1 cellular context compared by ENCODE assay signal in the genomic region with DNA sequence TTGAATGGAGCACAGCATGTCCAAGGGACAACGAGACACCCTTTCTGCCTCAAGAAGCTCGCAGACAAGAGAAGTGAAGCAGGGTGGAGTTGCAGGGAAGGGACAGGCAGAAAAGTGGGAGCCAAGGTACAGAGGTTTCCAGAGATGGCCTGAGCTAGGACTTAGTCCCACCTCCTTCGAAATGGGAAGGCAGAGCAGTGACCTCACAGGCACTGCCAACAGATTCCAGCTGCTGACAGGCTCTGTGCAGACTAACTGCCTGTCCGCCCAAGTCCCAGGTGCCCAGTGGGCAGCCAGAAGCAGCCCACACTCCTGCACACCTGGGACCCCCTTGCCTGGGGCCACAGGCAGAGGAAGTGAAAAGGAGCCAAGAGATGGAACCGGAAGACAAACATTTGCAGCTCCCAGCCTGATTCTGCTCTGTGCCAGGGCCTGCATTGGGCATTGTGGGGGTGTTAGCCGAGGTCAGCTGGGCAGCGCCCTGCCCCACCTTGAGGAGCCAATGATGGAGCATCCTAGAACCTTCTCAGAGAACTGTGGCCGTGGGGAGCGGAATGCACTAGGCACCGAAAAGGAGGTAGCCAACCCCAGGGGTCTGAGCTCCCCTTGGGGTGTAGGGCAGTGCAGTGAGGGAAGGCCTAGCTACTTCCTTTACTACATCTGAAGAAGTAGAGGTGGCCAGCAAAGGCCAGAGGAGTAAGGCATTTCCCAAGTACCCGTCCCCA.
TF ChIP-seq lines count a peak whose summit lies in the region.

No MANE protein-coding gene starts in this region.

TF ChIP-seq in K562, 482 proteins besides CTCF, POLR2A, EP300 and RAD21:
- TF ChIP-seq CREM (IDR thresholded peaks at IDR 0.05; ENCODE audit: low read depth) (no peak), NR2C2 (CRISPR knock-in tag; IDR thresholded peaks at IDR 0.05) (no peak), NR2C2 (tag; IDR thresholded peaks at IDR 0.05) (no peak), ZBTB17 (CRISPR knock-in tag; IDR thresholded peaks at IDR 0.05) (no peak), ERF (CRISPR knock-in tag; IDR thresholded peaks at IDR 0.05) (no peak), HDGF (IDR thresholded peaks at IDR 0.05) (no peak), SIRT6 (IDR thresholded peaks at IDR 0.05; ENCODE audit: low read depth, low read length) (no peak), ZFP1 (CRISPR knock-in tag; IDR thresholded peaks at IDR 0.05) (no peak)
- TF ChIP-seq, protein P1, sequence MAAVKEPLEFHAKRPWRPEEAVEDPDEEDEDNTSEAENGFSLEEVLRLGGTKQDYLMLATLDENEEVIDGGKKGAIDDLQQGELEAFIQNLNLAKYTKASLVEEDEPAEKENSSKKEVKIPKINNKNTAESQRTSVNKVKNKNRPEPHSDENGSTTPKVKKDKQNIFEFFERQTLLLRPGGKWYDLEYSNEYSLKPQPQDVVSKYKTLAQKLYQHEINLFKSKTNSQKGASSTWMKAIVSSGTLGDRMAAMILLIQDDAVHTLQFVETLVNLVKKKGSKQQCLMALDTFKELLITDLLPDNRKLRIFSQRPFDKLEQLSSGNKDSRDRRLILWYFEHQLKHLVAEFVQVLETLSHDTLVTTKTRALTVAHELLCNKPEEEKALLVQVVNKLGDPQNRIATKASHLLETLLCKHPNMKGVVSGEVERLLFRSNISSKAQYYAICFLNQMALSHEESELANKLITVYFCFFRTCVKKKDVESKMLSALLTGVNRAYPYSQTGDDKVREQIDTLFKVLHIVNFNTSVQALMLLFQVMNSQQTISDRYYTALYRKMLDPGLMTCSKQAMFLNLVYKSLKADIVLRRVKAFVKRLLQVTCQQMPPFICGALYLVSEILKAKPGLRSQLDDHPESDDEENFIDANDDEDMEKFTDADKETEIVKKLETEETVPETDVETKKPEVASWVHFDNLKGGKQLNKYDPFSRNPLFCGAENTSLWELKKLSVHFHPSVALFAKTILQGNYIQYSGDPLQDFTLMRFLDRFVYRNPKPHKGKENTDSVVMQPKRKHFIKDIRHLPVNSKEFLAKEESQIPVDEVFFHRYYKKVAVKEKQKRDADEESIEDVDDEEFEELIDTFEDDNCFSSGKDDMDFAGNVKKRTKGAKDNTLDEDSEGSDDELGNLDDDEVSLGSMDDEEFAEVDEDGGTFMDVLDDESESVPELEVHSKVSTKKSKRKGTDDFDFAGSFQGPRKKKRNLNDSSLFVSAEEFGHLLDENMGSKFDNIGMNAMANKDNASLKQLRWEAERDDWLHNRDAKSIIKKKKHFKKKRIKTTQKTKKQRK (IDR thresholded peaks at IDR 0.05; ENCODE audit: borderline replicate concordance, low read depth, low read length): no peak
